Comparison of ENCODE assay signal across 8 cellular contexts in the genomic region with DNA sequence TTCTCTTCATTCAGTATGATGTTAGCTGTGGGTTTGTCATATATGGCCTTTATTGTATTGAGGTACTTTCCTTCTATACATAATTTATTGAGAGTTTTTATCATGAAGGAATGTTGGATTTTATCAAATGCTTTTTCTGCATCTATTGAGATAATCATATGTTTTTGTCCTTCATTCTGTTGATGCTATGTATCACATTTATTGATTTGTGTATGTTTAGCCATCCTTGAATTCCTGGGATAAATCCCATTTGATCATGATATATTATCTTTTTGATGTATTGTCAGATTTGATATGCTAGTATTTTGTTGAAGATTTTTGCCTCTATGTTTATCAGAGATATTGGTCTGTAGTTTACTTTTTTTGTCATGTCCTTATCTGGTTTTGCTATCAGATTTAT.
"Had no signal": no experiment of that assay in that cellular context is flagged by ENCODE, and none has a peak within 500 bp of the region (broad histone marks: within the 10 kb centered on the region; RNA-seq: fewer than 3 reads in every experiment).

No MANE protein-coding gene starts in this region.

- FAIRE-seq: G401.6, GM12878, GM12891, GM12892, GM18507, GM19239 had no signal

- ATAC-seq: GM12878 had no signal

- H3K4me3 ChIP-seq: GM12878 had no signal

- DNase-seq: GDM1, GF-D8 had no signal
